1 cellular context compared by ENCODE assay signal in the genomic region with DNA sequence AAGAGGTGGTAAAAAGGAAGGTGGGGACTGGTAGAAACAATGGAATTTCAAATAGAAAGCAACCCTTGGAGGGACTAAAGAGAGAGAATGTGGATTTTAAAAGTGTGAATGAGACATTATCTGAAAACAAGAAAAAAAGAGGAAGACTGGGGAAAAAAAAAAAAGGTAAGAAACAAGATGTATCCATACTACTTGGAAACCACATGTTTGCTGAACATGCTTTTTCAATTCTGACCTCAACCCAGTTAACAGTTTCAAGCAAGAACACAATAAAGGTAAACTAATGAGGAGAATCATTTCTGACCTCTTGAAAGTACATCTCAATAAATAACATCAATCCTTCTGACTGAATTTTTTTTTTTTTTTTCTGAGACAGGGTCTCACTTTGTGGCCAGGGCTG.
TF ChIP-seq lines count a peak whose summit lies in the region.

No MANE protein-coding gene starts in this region.

TF ChIP-seq in GM12878, 131 proteins besides CTCF, POLR2A, EP300 and RAD21:
- TF ChIP-seq, protein P1, sequence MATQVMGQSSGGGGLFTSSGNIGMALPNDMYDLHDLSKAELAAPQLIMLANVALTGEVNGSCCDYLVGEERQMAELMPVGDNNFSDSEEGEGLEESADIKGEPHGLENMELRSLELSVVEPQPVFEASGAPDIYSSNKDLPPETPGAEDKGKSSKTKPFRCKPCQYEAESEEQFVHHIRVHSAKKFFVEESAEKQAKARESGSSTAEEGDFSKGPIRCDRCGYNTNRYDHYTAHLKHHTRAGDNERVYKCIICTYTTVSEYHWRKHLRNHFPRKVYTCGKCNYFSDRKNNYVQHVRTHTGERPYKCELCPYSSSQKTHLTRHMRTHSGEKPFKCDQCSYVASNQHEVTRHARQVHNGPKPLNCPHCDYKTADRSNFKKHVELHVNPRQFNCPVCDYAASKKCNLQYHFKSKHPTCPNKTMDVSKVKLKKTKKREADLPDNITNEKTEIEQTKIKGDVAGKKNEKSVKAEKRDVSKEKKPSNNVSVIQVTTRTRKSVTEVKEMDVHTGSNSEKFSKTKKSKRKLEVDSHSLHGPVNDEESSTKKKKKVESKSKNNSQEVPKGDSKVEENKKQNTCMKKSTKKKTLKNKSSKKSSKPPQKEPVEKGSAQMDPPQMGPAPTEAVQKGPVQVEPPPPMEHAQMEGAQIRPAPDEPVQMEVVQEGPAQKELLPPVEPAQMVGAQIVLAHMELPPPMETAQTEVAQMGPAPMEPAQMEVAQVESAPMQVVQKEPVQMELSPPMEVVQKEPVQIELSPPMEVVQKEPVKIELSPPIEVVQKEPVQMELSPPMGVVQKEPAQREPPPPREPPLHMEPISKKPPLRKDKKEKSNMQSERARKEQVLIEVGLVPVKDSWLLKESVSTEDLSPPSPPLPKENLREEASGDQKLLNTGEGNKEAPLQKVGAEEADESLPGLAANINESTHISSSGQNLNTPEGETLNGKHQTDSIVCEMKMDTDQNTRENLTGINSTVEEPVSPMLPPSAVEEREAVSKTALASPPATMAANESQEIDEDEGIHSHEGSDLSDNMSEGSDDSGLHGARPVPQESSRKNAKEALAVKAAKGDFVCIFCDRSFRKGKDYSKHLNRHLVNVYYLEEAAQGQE (IDR thresholded peaks at IDR 0.05; ENCODE audit: low read depth, low read length): no peak
- TF ChIP-seq IKZF2 (IDR thresholded peaks at IDR 0.05): peak in 1 of 2 experiments; percentile 12; a peak in 1 of 4 replicates
- peak; percentile 56 for TF ChIP-seq RUNX3 (IDR thresholded peaks at IDR 0.05; ENCODE audit: low read length)
- no peak for TF ChIP-seq CHD2 (IDR thresholded peaks at IDR 0.05; ENCODE audit: borderline replicate concordance, low read depth, low read length)
- TF ChIP-seq POLR2AphosphoS5 (IDR thresholded peaks at IDR 0.05; ENCODE audit: low read length): no peak
- TF ChIP-seq, protein P2, sequence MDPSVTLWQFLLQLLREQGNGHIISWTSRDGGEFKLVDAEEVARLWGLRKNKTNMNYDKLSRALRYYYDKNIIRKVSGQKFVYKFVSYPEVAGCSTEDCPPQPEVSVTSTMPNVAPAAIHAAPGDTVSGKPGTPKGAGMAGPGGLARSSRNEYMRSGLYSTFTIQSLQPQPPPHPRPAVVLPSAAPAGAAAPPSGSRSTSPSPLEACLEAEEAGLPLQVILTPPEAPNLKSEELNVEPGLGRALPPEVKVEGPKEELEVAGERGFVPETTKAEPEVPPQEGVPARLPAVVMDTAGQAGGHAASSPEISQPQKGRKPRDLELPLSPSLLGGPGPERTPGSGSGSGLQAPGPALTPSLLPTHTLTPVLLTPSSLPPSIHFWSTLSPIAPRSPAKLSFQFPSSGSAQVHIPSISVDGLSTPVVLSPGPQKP (IDR thresholded peaks at IDR 0.05; ENCODE audit: low read depth, low read length): no peak
- TF ChIP-seq, protein P3, sequence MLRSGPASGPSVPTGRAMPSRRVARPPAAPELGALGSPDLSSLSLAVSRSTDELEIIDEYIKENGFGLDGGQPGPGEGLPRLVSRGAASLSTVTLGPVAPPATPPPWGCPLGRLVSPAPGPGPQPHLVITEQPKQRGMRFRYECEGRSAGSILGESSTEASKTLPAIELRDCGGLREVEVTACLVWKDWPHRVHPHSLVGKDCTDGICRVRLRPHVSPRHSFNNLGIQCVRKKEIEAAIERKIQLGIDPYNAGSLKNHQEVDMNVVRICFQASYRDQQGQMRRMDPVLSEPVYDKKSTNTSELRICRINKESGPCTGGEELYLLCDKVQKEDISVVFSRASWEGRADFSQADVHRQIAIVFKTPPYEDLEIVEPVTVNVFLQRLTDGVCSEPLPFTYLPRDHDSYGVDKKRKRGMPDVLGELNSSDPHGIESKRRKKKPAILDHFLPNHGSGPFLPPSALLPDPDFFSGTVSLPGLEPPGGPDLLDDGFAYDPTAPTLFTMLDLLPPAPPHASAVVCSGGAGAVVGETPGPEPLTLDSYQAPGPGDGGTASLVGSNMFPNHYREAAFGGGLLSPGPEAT (IDR thresholded peaks at IDR 0.05; ENCODE audit: low read depth): no peak
- no peak for TF ChIP-seq YY1 (IDR thresholded peaks at IDR 0.05; ENCODE audit: low read depth, low read length)
- TF ChIP-seq, protein P4, sequence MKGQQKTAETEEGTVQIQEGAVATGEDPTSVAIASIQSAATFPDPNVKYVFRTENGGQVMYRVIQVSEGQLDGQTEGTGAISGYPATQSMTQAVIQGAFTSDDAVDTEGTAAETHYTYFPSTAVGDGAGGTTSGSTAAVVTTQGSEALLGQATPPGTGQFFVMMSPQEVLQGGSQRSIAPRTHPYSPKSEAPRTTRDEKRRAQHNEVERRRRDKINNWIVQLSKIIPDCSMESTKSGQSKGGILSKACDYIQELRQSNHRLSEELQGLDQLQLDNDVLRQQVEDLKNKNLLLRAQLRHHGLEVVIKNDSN (IDR thresholded peaks at IDR 0.05; ENCODE audit: borderline replicate concordance, extremely low read length, insufficient read depth, low read depth, low read length): no peak
- TF ChIP-seq, protein P5, sequence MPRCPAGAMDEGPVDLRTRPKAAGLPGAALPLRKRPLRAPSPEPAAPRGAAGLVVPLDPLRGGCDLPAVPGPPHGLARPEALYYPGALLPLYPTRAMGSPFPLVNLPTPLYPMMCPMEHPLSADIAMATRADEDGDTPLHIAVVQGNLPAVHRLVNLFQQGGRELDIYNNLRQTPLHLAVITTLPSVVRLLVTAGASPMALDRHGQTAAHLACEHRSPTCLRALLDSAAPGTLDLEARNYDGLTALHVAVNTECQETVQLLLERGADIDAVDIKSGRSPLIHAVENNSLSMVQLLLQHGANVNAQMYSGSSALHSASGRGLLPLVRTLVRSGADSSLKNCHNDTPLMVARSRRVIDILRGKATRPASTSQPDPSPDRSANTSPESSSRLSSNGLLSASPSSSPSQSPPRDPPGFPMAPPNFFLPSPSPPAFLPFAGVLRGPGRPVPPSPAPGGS (IDR thresholded peaks at IDR 0.05; ENCODE audit: borderline replicate concordance, insufficient read depth, low read depth, low read length, poor library complexity, severe bottlenecking): no peak
